ENCODE assay signal across 10 cellular contexts in the genomic region with DNA sequence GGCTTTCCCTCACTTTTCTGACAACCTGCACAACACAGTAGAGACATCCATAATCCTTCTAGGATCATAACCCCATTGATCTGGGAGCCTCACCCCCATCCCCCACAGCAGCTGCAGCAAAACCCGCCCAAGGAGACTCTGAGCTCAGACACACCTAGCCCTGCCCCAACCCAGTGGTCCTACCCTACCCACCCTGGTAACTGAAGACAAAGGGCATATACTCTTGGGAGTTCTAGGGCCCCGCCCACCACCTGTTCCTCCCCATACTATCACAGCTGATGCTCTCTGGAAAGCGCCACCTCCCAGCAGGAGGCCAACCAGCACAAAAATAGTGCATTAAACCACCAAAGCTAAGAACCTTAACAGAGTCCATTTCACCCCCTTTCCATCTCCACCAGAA. TPM values are rescaled to one million over a fixed set of nuclear protein-coding genes. Genes with fewer than 3 reads are reported as not detected.
"Had no signal": no experiment of that assay in that cellular context is flagged by ENCODE, and none has a peak within 500 bp of the region (broad histone marks: within the 10 kb centered on the region; RNA-seq: fewer than 3 reads in every experiment).

No MANE protein-coding gene starts in this region.

RNA-seq across cellular contexts. Expression of a gene that starts 35.5 kb away (rescaled TPM):
- total RNA-seq: activated CD8-positive, alpha-beta T cell treated with anti-CD3 and anti-CD28 coated beads for 36 hours; activated naive CD8-positive, alpha-beta T cell treated with anti-CD3 and anti-CD28 coated beads for 36 hours; activated T-cell treated with anti-CD3 and anti-CD28 coated beads, Interleukin-2, amount 50 U/mL, for 72 hours; aorta; cerebellum; M059J had no signal

RNA-seq across cellular contexts. Expression of a gene that starts 59.4 kb away (rescaled TPM):
- total RNA-seq: activated CD4-positive, alpha-beta T cell treated with anti-CD3 and anti-CD28 coated beads, Interleukin-2, amount 10 ng/mL, durations not matched to agents 24 days and 14 days; RPMI7951; SJSA1 had no signal
- polyA plus RNA-seq: SK-N-SH had no signal
